In the genomic region with DNA sequence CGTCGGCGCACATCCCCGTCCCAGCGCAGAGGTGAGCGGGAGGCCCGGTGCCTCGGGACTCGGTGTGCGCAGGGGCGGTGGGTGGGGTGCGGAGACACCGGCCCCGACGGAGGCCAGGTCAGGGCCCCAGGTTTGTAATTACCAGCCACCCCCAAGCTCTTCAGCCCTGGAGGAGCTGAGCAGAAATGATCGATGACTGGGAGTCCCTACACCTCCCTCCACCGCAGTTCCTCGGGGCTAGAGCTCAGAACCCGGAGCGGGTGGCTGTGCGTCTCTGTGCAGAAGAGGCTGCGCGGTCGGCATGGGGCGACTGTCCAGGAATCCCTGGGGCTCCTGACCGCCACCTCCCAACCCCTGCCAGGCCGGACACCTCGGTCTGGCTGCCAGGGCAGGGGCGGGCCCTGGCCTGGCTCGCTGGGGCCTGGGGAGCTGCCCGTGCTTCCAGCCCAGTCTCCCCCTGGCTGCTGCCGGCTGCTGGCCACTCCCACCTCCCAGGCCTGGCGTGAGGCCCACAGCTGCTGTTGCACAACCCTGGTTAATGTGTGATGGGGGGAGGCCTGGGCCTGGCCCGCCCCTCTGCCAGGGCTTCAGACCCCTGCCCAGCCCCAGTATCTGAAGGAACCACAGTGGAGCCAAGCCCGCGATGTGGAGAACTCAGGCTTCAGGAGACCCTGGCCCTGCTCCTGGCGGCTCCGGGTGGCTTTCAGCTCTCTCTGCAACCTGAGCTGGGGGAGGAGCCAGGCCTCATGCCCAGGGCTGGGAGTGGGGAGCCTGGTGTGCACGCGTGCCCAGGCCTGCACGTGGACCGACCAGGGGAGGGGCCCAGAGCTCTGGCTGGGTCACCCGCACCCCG, we compare ENCODE assay signal across 8 cellular contexts. TPM values are rescaled to one million over a fixed set of nuclear protein-coding genes. Genes with fewer than 3 reads are reported as not detected.
DNase-seq lines count a peak whose midpoint lies in the region; ATAC-seq and TF ChIP-seq lines count a peak whose summit lies in the region.

No MANE protein-coding gene starts in this region.

- H3K27me3 ChIP-seq in BJ (ENCODE audit: control insufficient read depth, insufficient read depth, low read length): no peaks in the 10 kb centered on the region
- H3K27me3 ChIP-seq in mesendoderm (ENCODE audit: insufficient read depth, low read length, poor library complexity): no peaks in the 10 kb centered on the region
- no peaks in the 10 kb centered on the region for H3K27me3 ChIP-seq in suprapubic skin

- peak overlapping the region; percentile 82 for H3K18ac ChIP-seq in mesendoderm (ENCODE audit: low read length)

- peak overlapping the region; percentile 91 for H3K9ac ChIP-seq in mesendoderm (ENCODE audit: low read length)

- H3K27ac ChIP-seq in mesendoderm (ENCODE audit: low read depth, low read length) (peak overlapping the region; percentile 90), suprapubic skin (peak overlapping the region; percentile 89)

- peak; percentile 52 for DNase-seq in BJ (ENCODE audit: low read depth)
- DNase-seq in NCI-H2227 treated with DMSO at 0.1 percent for 48 hours (lab: John Stamatoyannopoulos, UW): peak; percentile 50
- DNase-seq in activated CD4-positive, alpha-beta T cell treated with anti-CD3 and anti-CD28 coated beads, Interleukin-2, amount 10 ng/mL, durations not matched to agents 24 days and 14 days: peak; percentile 80
- DNase-seq in epithelial cell of esophagus (ENCODE audit: low read depth): peak; percentile 87
- DNase-seq in mesendoderm: peak; percentile 88
- peak; percentile 96 for DNase-seq in suprapubic skin (ENCODE audit: low spot score in 2 of 2)

- no peak overlapping the region for H3K27ac Mint-ChIP-seq in activated CD4-positive, alpha-beta T cell treated with anti-CD3 and anti-CD28 coated beads, Interleukin-2, amount 10 ng/mL, durations not matched to agents 24 days and 14 days

- TF ChIP-seq POLR2A in suprapubic skin (IDR thresholded peaks at IDR 0.05): no peak

- H3K79me2 ChIP-seq in mesendoderm (ENCODE audit: control insufficient read depth, insufficient read depth, low read length): no peaks in the 10 kb centered on the region

- peak overlapping the region; percentile 74 for H3K4me3 ChIP-seq in BJ (ENCODE audit: low read depth, low read length)
- peak overlapping the region; percentile 59 for H3K4me3 ChIP-seq in epithelial cell of esophagus (ENCODE audit: low read length)
- H3K4me3 ChIP-seq in mesendoderm (ENCODE audit: low read length): peak overlapping the region; percentile 79
- H3K4me3 ChIP-seq in suprapubic skin: peak overlapping the region; percentile 74

- H4K5ac ChIP-seq in mesendoderm (ENCODE audit: low read length): no peak overlapping the region

- peaks cover 15% of the 10 kb centered on the region for H3K4me1 Mint-ChIP-seq in activated CD4-positive, alpha-beta T cell treated with anti-CD3 and anti-CD28 coated beads, Interleukin-2, amount 10 ng/mL, durations not matched to agents 24 days and 14 days

- H3K4me1 ChIP-seq in mesendoderm (ENCODE audit: control insufficient read depth, low read depth, low read length): no peaks in the 10 kb centered on the region
- H3K4me1 ChIP-seq in suprapubic skin: peaks cover 57% of the 10 kb centered on the region

- peak overlapping the region; percentile 91 for H3K56ac ChIP-seq in mesendoderm (ENCODE audit: low read length)

- CTCF ChIA-PET in BJ (lab: Yijun Ruan, JAX): interaction anchor here (1.3 to 1.6 kb wide), 3 partner anchors 46 to 296 kb away, joined by 4 to 6 read pairs (median 5); a partner anchor contains a TSS

- H2BK15ac ChIP-seq in mesendoderm (replicated peaks; ENCODE audit: low read depth): no peak overlapping the region

- H3K4me2 ChIP-seq in mesendoderm (ENCODE audit: low read length): peak overlapping the region; percentile 78

- H3K36me3 ChIP-seq in BJ (ENCODE audit: control insufficient read depth, insufficient read depth, low read length) (peaks cover 13% of the 10 kb centered on the region), mesendoderm (ENCODE audit: control insufficient read depth, insufficient read depth, low read length) (no peaks in the 10 kb centered on the region), suprapubic skin (peaks cover 25% of the 10 kb centered on the region)

- TF ChIP-seq CTCF in BJ (IDR thresholded peaks at IDR 0.05; ENCODE audit: insufficient read depth, low read depth, low read length) (peak; percentile 38), epithelial cell of esophagus (IDR thresholded peaks at IDR 0.05; ENCODE audit: insufficient read depth, low read depth, low read length, missing control alignments) (peak; percentile 14), suprapubic skin (IDR thresholded peaks at IDR 0.05) (peak in 1 of 2 donors; percentile 40)

- H3K79me1 ChIP-seq in mesendoderm (ENCODE audit: low read length): no peaks in the 10 kb centered on the region

- H3K27me3 Mint-ChIP-seq in activated CD4-positive, alpha-beta T cell treated with anti-CD3 and anti-CD28 coated beads, Interleukin-2, amount 10 ng/mL, durations not matched to agents 24 days and 14 days: no peaks in the 10 kb centered on the region

- no peaks in the 10 kb centered on the region for H3K9me3 Mint-ChIP-seq in activated CD4-positive, alpha-beta T cell treated with anti-CD3 and anti-CD28 coated beads, Interleukin-2, amount 10 ng/mL, durations not matched to agents 24 days and 14 days

- H3K4ac ChIP-seq in mesendoderm (ENCODE audit: low read depth, low read length): no peak overlapping the region

- ATAC-seq in GM19328 (IDR thresholded peaks at IDR 0.05; ENCODE audit: unreplicated experiment) (peak; percentile 4), HG02870 (IDR thresholded peaks at IDR 0.05; ENCODE audit: unreplicated experiment) (no peak)

- H3K36me3 Mint-ChIP-seq in activated CD4-positive, alpha-beta T cell treated with anti-CD3 and anti-CD28 coated beads, Interleukin-2, amount 10 ng/mL, durations not matched to agents 24 days and 14 days (ENCODE audit: low read depth): peaks cover 9% of the 10 kb centered on the region

- H2BK120ac ChIP-seq in mesendoderm (ENCODE audit: low read depth, low read length): no peak overlapping the region

- WGBS in mesendoderm (ENCODE audit: extremely low coverage, insufficient coverage, low lambda C conversion rate): no CpG with 5 or more reads among the region's 44 CpGs
- 0% methylated on average over 2 of the region's 44 CpGs for WGBS in suprapubic skin

- intact Hi-C loops in activated CD4-positive, alpha-beta T cell treated with anti-CD3 and anti-CD28 coated beads, Interleukin-2, amount 10 ng/mL, durations not matched to agents 24 days and 14 days (cut with micrococcal nuclease): loop anchor here (5.0 kb wide), 1 partner anchor 33 kb away; a partner anchor contains a TSS

- no peak overlapping the region for H2BK5ac ChIP-seq in mesendoderm (ENCODE audit: low read length)

- POLR2A ChIA-PET in BJ (lab: Charles Lee): interaction anchor here (0.6 kb wide), 2 partner anchors 82 to 199 kb away, joined by 3 to 9 read pairs; a partner anchor contains a TSS

- no peaks in the 10 kb centered on the region for H3K9me3 ChIP-seq in suprapubic skin

- peak overlapping the region; percentile 51 for H3K4me3 Mint-ChIP-seq in activated CD4-positive, alpha-beta T cell treated with anti-CD3 and anti-CD28 coated beads, Interleukin-2, amount 10 ng/mL, durations not matched to agents 24 days and 14 days

- TF ChIP-seq EP300 in suprapubic skin (IDR thresholded peaks at IDR 0.05): no peak

- H3K23ac ChIP-seq in mesendoderm (ENCODE audit: low read length): peak overlapping the region; percentile 45

- H4K8ac ChIP-seq in mesendoderm (ENCODE audit: low read depth, low read length): no peak overlapping the region

- H2AK5ac ChIP-seq in mesendoderm (ENCODE audit: low read length): no peak overlapping the region

RNA-seq across cellular contexts. Expression of a gene that starts 1.2 kb away (rescaled TPM):
- 36.6 and 52.0 TPM in 2 replicates for polyA plus RNA-seq in BJ (2011; rRNA removed)
- 14.7 and 26.1 TPM in 2 replicates for polyA minus RNA-seq in BJ (2011; rRNA and poly(A)+ RNA removed)
- 41.0 and 43.6 TPM in 2 replicates for total RNA-seq in activated CD4-positive, alpha-beta T cell treated with anti-CD3 and anti-CD28 coated beads, Interleukin-2, amount 10 ng/mL, durations not matched to agents 24 days and 14 days
- 23.0 TPM for polyA plus RNA-seq in mesendoderm (2013, experiment 1 of 2)
- 23.0 TPM for polyA plus RNA-seq in mesendoderm (2013, experiment 2 of 2)
- total RNA-seq in suprapubic skin: 100 to 1,000 TPM in 3 of 4 donors, 10 to 100 TPM in 1; 96.9 to 118 (median 107) TPM

RNA-seq across cellular contexts. Expression of a gene that starts 4.3 kb away (rescaled TPM):
- polyA plus RNA-seq in BJ (2011; rRNA removed): 1.7 and 2.5 TPM in 2 replicates
- 0.47 and 0.67 TPM in 2 replicates for polyA minus RNA-seq in BJ (2011; rRNA and poly(A)+ RNA removed)
- 10.1 and 12.2 TPM in 2 replicates for total RNA-seq in activated CD4-positive, alpha-beta T cell treated with anti-CD3 and anti-CD28 coated beads, Interleukin-2, amount 10 ng/mL, durations not matched to agents 24 days and 14 days
- 1.0 TPM for polyA plus RNA-seq in mesendoderm (2013, experiment 1 of 2)
- polyA plus RNA-seq in mesendoderm (2013, experiment 2 of 2): 1.1 TPM
- total RNA-seq in suprapubic skin: 10 to 100 TPM; 12.2 to 36.5 (median 16.9) TPM

RNA-seq across cellular contexts. Expression of a gene that starts 32.9 kb away (rescaled TPM):
- 9.4 and 15.9 TPM in 2 replicates for polyA plus RNA-seq in BJ (2011; rRNA removed)
- polyA minus RNA-seq in BJ (2011; rRNA and poly(A)+ RNA removed): 5.9 and 12.5 TPM in 2 replicates
- total RNA-seq in activated CD4-positive, alpha-beta T cell treated with anti-CD3 and anti-CD28 coated beads, Interleukin-2, amount 10 ng/mL, durations not matched to agents 24 days and 14 days: 37.3 and 38.1 TPM in 2 replicates
- polyA plus RNA-seq in mesendoderm (2013, experiment 1 of 2): 12.3 TPM
- 12.2 TPM for polyA plus RNA-seq in mesendoderm (2013, experiment 2 of 2)
- 10 to 100 TPM; 21.7 to 25.8 (median 23.3) TPM for total RNA-seq in suprapubic skin

RNA-seq across cellular contexts. Expression of a gene that starts 33.0 kb away (rescaled TPM):
- polyA plus RNA-seq in BJ (2011; rRNA removed): 29.3 and 41.9 TPM in 2 replicates
- polyA minus RNA-seq in BJ (2011; rRNA and poly(A)+ RNA removed): 14.8 and 16.4 TPM in 2 replicates
- total RNA-seq in activated CD4-positive, alpha-beta T cell treated with anti-CD3 and anti-CD28 coated beads, Interleukin-2, amount 10 ng/mL, durations not matched to agents 24 days and 14 days: 63.4 and 70.4 TPM in 2 replicates
- polyA plus RNA-seq in mesendoderm (2013, experiment 1 of 2): 6.7 TPM
- polyA plus RNA-seq in mesendoderm (2013, experiment 2 of 2): 7.2 TPM
- 10 to 100 TPM; 22.1 to 31.9 (median 27.6) TPM for total RNA-seq in suprapubic skin

RNA-seq across cellular contexts. Expression of a gene that starts 44.3 kb away (rescaled TPM):
- 2.1 and 3.2 TPM in 2 replicates for polyA plus RNA-seq in BJ (2011; rRNA removed)
- polyA minus RNA-seq in BJ (2011; rRNA and poly(A)+ RNA removed): 0.46 TPM in 1 of 2 replicates, not detected in the other
- total RNA-seq in activated CD4-positive, alpha-beta T cell treated with anti-CD3 and anti-CD28 coated beads, Interleukin-2, amount 10 ng/mL, durations not matched to agents 24 days and 14 days: not detected in 2 replicates
- polyA plus RNA-seq in mesendoderm (2013, experiment 1 of 2): 0.69 TPM
- 0.43 TPM for polyA plus RNA-seq in mesendoderm (2013, experiment 2 of 2)
- 10 to 100 TPM in 2 of 4 donors, 1 to 10 TPM in 2; 2.1 to 16.1 (median 11.1) TPM for total RNA-seq in suprapubic skin
